Comparison of ENCODE assay signal across 2 cellular contexts in genomic region chr7:95687759-95688343, GRCh38.
TF ChIP-seq lines count a peak whose summit lies in the region.

No MANE protein-coding gene starts in this region.

TF ChIP-seq in HCT116, 20 proteins besides CTCF, POLR2A, EP300 and RAD21:
- TF ChIP-seq EZH2phosphoT487 (IDR thresholded peaks at IDR 0.05; ENCODE audit: borderline replicate concordance) = no peak
- no peak for TF ChIP-seq FOSL1 (IDR thresholded peaks at IDR 0.05; ENCODE audit: low read depth)
- no peak for TF ChIP-seq POLR2AphosphoS5 (IDR thresholded peaks at IDR 0.05; ENCODE audit: low read depth, low read length)
- TF ChIP-seq CEBPB (IDR thresholded peaks at IDR 0.05; ENCODE audit: low read depth) = no peak
- TF ChIP-seq ZBTB33 (IDR thresholded peaks at IDR 0.05; ENCODE audit: extremely low read depth, insufficient replicate concordance, low read length) = no peak
- TF ChIP-seq EZH2 (IDR thresholded peaks at IDR 0.05) = no peak
- TF ChIP-seq MAX (IDR thresholded peaks at IDR 0.05) = no peak
- no peak for TF ChIP-seq SIN3A (IDR thresholded peaks at IDR 0.05; ENCODE audit: low read depth)
TF ChIP-seq in HCT116: peak in this region for 0.

TF ChIP-seq in H1, 55 proteins besides CTCF, POLR2A, EP300 and RAD21:
- no peak for TF ChIP-seq BCL11A (IDR thresholded peaks at IDR 0.05; ENCODE audit: low read depth in 2 of 2, low read length in 2 of 2)
- TF ChIP-seq TEAD4 (IDR thresholded peaks at IDR 0.05; ENCODE audit: low read depth, low read length) = no peak
- TF ChIP-seq POU5F1 (IDR thresholded peaks at IDR 0.05; ENCODE audit: low read depth, low read length) = no peak
- TF ChIP-seq SAP30 (IDR thresholded peaks at IDR 0.05; ENCODE audit: insufficient read depth, insufficient replicate concordance, low read length) = no peak
- TF ChIP-seq MAX (IDR thresholded peaks at IDR 0.05) = no peak
- no peak for TF ChIP-seq TCF12 (IDR thresholded peaks at IDR 0.05; ENCODE audit: low read depth, low read length)
- no peak for TF ChIP-seq TAF1 (IDR thresholded peaks at IDR 0.05; ENCODE audit: low read depth, low read length)
- TF ChIP-seq GABPA (IDR thresholded peaks at IDR 0.05; ENCODE audit: borderline replicate concordance, insufficient read depth, low read length) = no peak
